In the genomic region with DNA sequence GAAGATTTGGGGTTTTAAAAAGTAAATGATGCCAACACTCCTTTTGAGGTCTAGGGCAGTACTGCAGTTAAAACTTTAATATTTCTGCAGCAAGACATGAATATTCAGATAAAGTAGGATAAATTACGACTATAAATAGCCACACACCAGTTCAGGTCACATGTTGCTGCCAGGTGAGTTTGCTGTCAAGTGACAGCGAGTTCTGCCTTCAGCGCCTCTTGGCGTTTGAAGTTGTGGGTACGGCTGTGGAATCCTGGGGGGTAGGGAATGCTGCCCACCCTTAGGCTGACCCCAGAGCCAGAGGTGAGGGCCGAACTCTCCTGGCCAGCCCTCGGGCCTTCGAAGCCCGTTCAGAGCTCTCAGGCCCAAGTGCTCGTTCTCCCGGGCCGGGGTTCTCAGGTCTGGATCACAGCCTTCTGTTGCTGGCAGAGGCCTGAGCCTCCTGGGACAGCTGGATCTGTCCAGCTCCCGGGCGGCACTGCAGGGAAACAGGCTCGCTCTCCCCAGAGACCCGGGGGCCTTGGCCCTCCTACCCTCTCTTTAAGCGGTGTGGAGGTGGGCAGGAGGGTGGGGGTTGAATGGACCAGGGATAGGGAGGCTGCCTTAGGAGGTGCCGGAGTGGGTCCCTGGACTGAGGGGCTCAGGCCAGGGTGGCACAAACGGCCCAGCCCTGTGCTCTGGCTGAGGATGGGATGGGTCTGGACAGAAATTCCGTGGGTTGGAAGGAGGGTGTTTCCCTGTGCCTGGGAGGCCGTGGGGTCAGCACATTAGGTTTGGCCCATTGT, we compare ENCODE assay signal across 10 cellular contexts. TPM values are rescaled to one million over a fixed set of nuclear protein-coding genes. Genes with fewer than 3 reads are reported as not detected.
A peak's percentile ranks its signal among the peaks of the same experiment; 100 is the strongest.
DNase-seq lines count a peak whose midpoint lies in the region; ATAC-seq, FAIRE-seq and TF ChIP-seq lines count a peak whose summit lies in the region.
"Had no signal": no experiment of that assay in that cellular context is flagged by ENCODE, and none has a peak within 500 bp of the region (broad histone marks: within the 10 kb centered on the region; RNA-seq: fewer than 3 reads in every experiment).

No MANE protein-coding gene starts in this region.

- H3K4me1 ChIP-seq in astrocyte (ENCODE audit: insufficient read depth, low read length) (peaks cover 44% of the 10 kb centered on the region), left ventricle myocardium inferior (peaks cover 92% of the 10 kb centered on the region), MM.1S (ENCODE audit: low read length) (peaks cover 30% of the 10 kb centered on the region)

- H3K9me3 ChIP-seq in astrocyte (ENCODE audit: insufficient read depth, low read depth, low read length) (no peaks in the 10 kb centered on the region), left ventricle myocardium inferior (replicated peaks) (no peaks in the 10 kb centered on the region), MM.1S (replicated peaks; ENCODE audit: insufficient read depth, low read length) (no peaks in the 10 kb centered on the region)

- no peak overlapping the region for H3K4me3 ChIP-seq in astrocyte (ENCODE audit: insufficient read depth, low read depth, low read length)
- peak overlapping the region; percentile 89 for H3K4me3 ChIP-seq in left ventricle myocardium inferior
- H3K4me3 ChIP-seq in retinal pigment epithelial cell (ENCODE audit: low read length), result peak overlapping the region; percentile 29
- H3K4me3 ChIP-seq in MM.1S (ENCODE audit: low read length), result no peak overlapping the region
- H3K4me3 ChIP-seq: neural progenitor cell had no signal

- H3K9me2 ChIP-seq in MM.1S (replicated peaks; ENCODE audit: insufficient read depth, low read length), result no peaks in the 10 kb centered on the region

- H3K27me3 Mint-ChIP-seq in astrocyte (ENCODE audit: low read depth, unreplicated experiment), result no peaks in the 10 kb centered on the region

- H3K4me1 Mint-ChIP-seq in astrocyte (ENCODE audit: low read depth, unreplicated experiment), result peaks cover 24% of the 10 kb centered on the region

- no peaks in the 10 kb centered on the region for H3K9me3 Mint-ChIP-seq in astrocyte (ENCODE audit: unreplicated experiment)
- H3K9me3 Mint-ChIP-seq: neural progenitor cell had no signal

- H4K20me1 ChIP-seq in astrocyte (ENCODE audit: insufficient read depth, low read length) (peaks cover 87% of the 10 kb centered on the region), MM.1S (ENCODE audit: insufficient read depth, low read length) (no peaks in the 10 kb centered on the region)

- H3F3A ChIP-seq in MM.1S (ENCODE audit: insufficient read depth, low read length), result peaks cover 9% of the 10 kb centered on the region

- H3K27me3 ChIP-seq in astrocyte (ENCODE audit: insufficient read depth, low read length) (no peaks in the 10 kb centered on the region), left ventricle myocardium inferior (ENCODE audit: low read depth) (no peaks in the 10 kb centered on the region), MM.1S (replicated peaks; ENCODE audit: insufficient read depth, low read length) (no peaks in the 10 kb centered on the region)
- H3K27me3 ChIP-seq: neural progenitor cell had no signal

- H3K9ac ChIP-seq in astrocyte (ENCODE audit: low read length) (peak overlapping the region; percentile 95), MM.1S (ENCODE audit: low read length) (no peak overlapping the region)
- H3K9ac ChIP-seq: neural progenitor cell had no signal

- H3K4me3 Mint-ChIP-seq in astrocyte (ENCODE audit: unreplicated experiment), result no peak overlapping the region
- H3K4me3 Mint-ChIP-seq: neural progenitor cell had no signal

- H3K36me3 ChIP-seq in astrocyte (ENCODE audit: insufficient read depth, low read length) (no peaks in the 10 kb centered on the region), left ventricle myocardium inferior (peaks cover 15% of the 10 kb centered on the region), MM.1S (replicated peaks; ENCODE audit: insufficient read depth, low read length) (no peaks in the 10 kb centered on the region)
- H3K36me3 ChIP-seq: neural progenitor cell had no signal

- H2AFZ ChIP-seq in astrocyte (ENCODE audit: low read depth, low read length), result no peak overlapping the region
- no peak overlapping the region for H2AFZ ChIP-seq in MM.1S (ENCODE audit: low read length)
- H2AFZ ChIP-seq: neural progenitor cell had no signal

- TF ChIP-seq CTCF in astrocyte (IDR thresholded peaks at IDR 0.05; ENCODE audit: insufficient read depth, low read depth, low read length) (no peak), left ventricle myocardium inferior (IDR thresholded peaks at IDR 0.05; ENCODE audit: borderline replicate concordance) (no peak), retinal pigment epithelial cell (conservative IDR thresholded peaks at IDR 0.05; ENCODE audit: low read depth, low read length) (no peak), MM.1S (IDR thresholded peaks at IDR 0.05; ENCODE audit: low read length) (no peak)

- no peak for ATAC-seq in GM19463 (IDR thresholded peaks at IDR 0.05; ENCODE audit: unreplicated experiment)

- H3K27ac Mint-ChIP-seq in astrocyte (ENCODE audit: unreplicated experiment), result no peak overlapping the region
- H3K27ac Mint-ChIP-seq: neural progenitor cell had no signal

- H3K27ac ChIP-seq in astrocyte (ENCODE audit: low read depth, low read length), result peak overlapping the region; percentile 65
- peak overlapping the region; percentile 98 for H3K27ac ChIP-seq in left ventricle myocardium inferior (replicated peaks)
- H3K27ac ChIP-seq in MM.1S (ENCODE audit: low read length), result no peak overlapping the region
- H3K27ac ChIP-seq: neural progenitor cell had no signal

- FAIRE-seq in astrocyte (lab: Jason Lieb, UNC), result no peak
- FAIRE-seq: GM12892 had no signal

- peak overlapping the region; percentile 100 for H3K4me2 ChIP-seq in astrocyte (ENCODE audit: low read length)
- no peak overlapping the region for H3K4me2 ChIP-seq in MM.1S (ENCODE audit: low read depth, low read length)
- H3K4me2 ChIP-seq: neural progenitor cell had no signal

- peak; percentile 19 for DNase-seq in EH (ENCODE audit: low read depth)
- DNase-seq in astrocyte (ENCODE audit: low read depth), result no peak
- no peak for DNase-seq in left ventricle myocardium inferior
- DNase-seq in retinal pigment epithelial cell (ENCODE audit: low read depth), result no peak
- no peak for DNase-seq in middle frontal gyrus (ENCODE audit: extremely low spot score, low spot score)
- DNase-seq in MM.1S, result no peak
- no peak for DNase-seq in T-helper 2 cell

- H3K36me3 Mint-ChIP-seq in astrocyte (ENCODE audit: low read depth, unreplicated experiment), result peaks cover 2% of the 10 kb centered on the region

- H3K79me2 ChIP-seq in astrocyte (ENCODE audit: insufficient read depth, low read length), result peaks cover 91% of the 10 kb centered on the region
- peaks cover 82% of the 10 kb centered on the region for H3K79me2 ChIP-seq in MM.1S (ENCODE audit: low read length)

- intact Hi-C loops in left ventricle myocardium inferior (cut with micrococcal nuclease), result no loop called here

RNA-seq across cellular contexts. Expression of a gene that starts 5.4 kb away (rescaled TPM):
- total RNA-seq in astrocyte, result 182 and 195 TPM in 2 replicates
- total RNA-seq in left ventricle myocardium inferior, result 201 TPM

RNA-seq across cellular contexts. Expression of a gene that starts 34.9 kb away (rescaled TPM):
- total RNA-seq in astrocyte, result 23.9 and 30.4 TPM in 2 replicates
- 17.3 TPM for total RNA-seq in left ventricle myocardium inferior

Comparison
In these comparisons a context has a peak if more than half of its experiments do, and no peak if none do; other contexts are left out.
1. H3K4me3 ChIP-seq: peak in left ventricle myocardium inferior (single experiment) and retinal pigment epithelial cell (single experiment); none in astrocyte (single experiment) and MM.1S (single experiment).